ENCODE assay signal across 8 cellular contexts in genomic region chr6:128731249-128732165, GRCh38.
DNase-seq lines count a peak whose midpoint lies in the region; ATAC-seq, FAIRE-seq and TF ChIP-seq lines count a peak whose summit lies in the region.

No MANE protein-coding gene starts in this region.

- H3K9ac ChIP-seq in H9 (ENCODE audit: extremely low read depth, insufficient read length, low read length), result no peak overlapping the region

- no peaks in the 10 kb centered on the region for H3K23me2 ChIP-seq in H9 (ENCODE audit: insufficient read length, low read depth, low read length, poor library complexity, severe bottlenecking)

- peak; percentile 79 for FAIRE-seq in D721Med (lab: Jason Lieb, UNC)

- H3K27me3 Mint-ChIP-seq in H9 (ENCODE audit: low read depth), result no peaks in the 10 kb centered on the region; the same call in 1 of the 2 replicates

- H3K18ac ChIP-seq in H9 (ENCODE audit: insufficient read length, low read depth, low read length), result no peak overlapping the region

- no peak overlapping the region for H3K4me2 ChIP-seq in H9 (ENCODE audit: insufficient read depth, insufficient read length, low read length)

- no peaks in the 10 kb centered on the region for H3K79me2 ChIP-seq in H9 (ENCODE audit: insufficient read depth, low read length)

- no peaks in the 10 kb centered on the region for H3K9me3 ChIP-seq in H9 (ENCODE audit: control insufficient read depth, low read depth, low read length)

- H3K4ac ChIP-seq in H9 (ENCODE audit: low read depth, low read length), result no peak overlapping the region

- H2AFZ ChIP-seq in H9 (ENCODE audit: low read length), result peak overlapping the region; percentile 29

- H3K9me3 Mint-ChIP-seq in H9, result no peaks in the 10 kb centered on the region; a peak in 1 of 5 replicates

- H2BK12ac ChIP-seq in H9 (ENCODE audit: insufficient read length, low read depth, low read length), result no peak overlapping the region

- no CpG with 5 or more reads among the region's 2 CpGs for WGBS in H9 (ENCODE audit: extremely low coverage, insufficient read length, low lambda C conversion rate)

- H3T11ph ChIP-seq in H9 (ENCODE audit: low read length), result no peak overlapping the region

- H2BK20ac ChIP-seq in H9 (ENCODE audit: low read depth, low read length, poor library complexity, severe bottlenecking), result no peak overlapping the region

- peaks cover 11 to 17% of the 10 kb centered on the region in 2 experiments for H3K4me1 Mint-ChIP-seq in H9

- no peaks in the 10 kb centered on the region for H4K20me1 ChIP-seq in H9 (ENCODE audit: control insufficient read depth, insufficient read depth, insufficient read length)

- no peak overlapping the region for H2BK120ac ChIP-seq in H9 (ENCODE audit: low read depth, low read length, poor library complexity, severe bottlenecking)

- no peak for ATAC-seq in GM19035 (IDR thresholded peaks at IDR 0.05; ENCODE audit: unreplicated experiment)

- H3K4me1 ChIP-seq in H9 (ENCODE audit: insufficient read depth, low read length), result no peaks in the 10 kb centered on the region; the same call in 1 of the 2 replicates

- peak overlapping the region in 2 of 3 experiments; percentile 1 to 83; a peak in 2 of 7 replicates for H3K27ac Mint-ChIP-seq in H9

- H2BK5ac ChIP-seq in H9 (ENCODE audit: insufficient read length, low read length), result no peak overlapping the region

- H3K27me3 ChIP-seq in H9 (ENCODE audit: insufficient read depth, low read length), result no peaks in the 10 kb centered on the region

- H3K79me1 ChIP-seq in H9 (ENCODE audit: insufficient read depth, low read depth, low read length, poor library complexity, severe bottlenecking), result no peaks in the 10 kb centered on the region

- no peak overlapping the region for H4K8ac ChIP-seq in H9 (replicated peaks; ENCODE audit: insufficient read length, low read depth, low read length)

- H4K5ac ChIP-seq in H9 (ENCODE audit: insufficient read length, low read depth, low read length), result no peak overlapping the region

- H4K91ac ChIP-seq in H9 (ENCODE audit: insufficient read length, low read depth, low read length), result no peak overlapping the region

- H3K4me3 Mint-ChIP-seq in H9, result no peak overlapping the region

- H3K14ac ChIP-seq in H9 (ENCODE audit: insufficient read depth, low read length), result no peak overlapping the region

- H2BK15ac ChIP-seq in H9 (ENCODE audit: low read depth, low read length), result no peak overlapping the region

- 0 out of 7 replicates have a peak, but pooled peaks cover 0 to 2% (median 0%) of the 10 kb centered on the region in 3 experiments for H3K36me3 Mint-ChIP-seq in H9 (ENCODE audit: insufficient read depth in 1 of 3, low read depth in 3 of 3)

- H3K56ac ChIP-seq in H9 (ENCODE audit: insufficient read length, low read depth, low read length), result no peak overlapping the region

- TF ChIP-seq CTCF in D721Med (IDR thresholded peaks at IDR 0.05; ENCODE audit: insufficient read depth, missing control alignments) (peak; percentile 63), H9 (conservative IDR thresholded peaks at IDR 0.05) (peak; percentile 89)

- H2AK5ac ChIP-seq in H9 (ENCODE audit: insufficient read length, low read length), result no peak overlapping the region

- no peak overlapping the region for H3K23ac ChIP-seq in H9 (ENCODE audit: insufficient read length, low read depth, low read length)

- DNase-seq in D721Med (ENCODE audit: insufficient read length, low spot score) (no peak), H9 (peak; percentile 38), NCI-H2107 (lab: John Stamatoyannopoulos, UW) (peak; percentile 22), cerebellum (ENCODE audit: low spot score) (peak; percentile 0), lung microvascular endothelial cell (ENCODE audit: low read depth in 2 of 2) (peak; percentile 73 to 79), KG1 (lab: John Stamatoyannopoulos, UW) (no peak), NOMO-1 (lab: John Stamatoyannopoulos, UW; ENCODE audit: unreplicated experiment in 2 of 2) (no peak)

- no peak overlapping the region for H3K27ac ChIP-seq in H9 (ENCODE audit: insufficient read length, low read depth, low read length)

Comparison
In these comparisons a context has a peak if more than half of its experiments do, and no peak if none do; other contexts are left out.
1. DNase-seq: peak in H9 (single experiment), NCI-H2107 (single experiment), cerebellum (single experiment) and lung microvascular endothelial cell (2 of 2); none in D721Med (single experiment), KG1 (single experiment) and NOMO-1 (0 of 2).